3 cellular contexts compared by ENCODE assay signal in genomic region chr9:83815120-83815519, GRCh38.
TF ChIP-seq lines count a peak whose summit lies in the region.

No MANE protein-coding gene starts in this region.

TF ChIP-seq in WTC11, 78 proteins besides CTCF, POLR2A, EP300 and RAD21:
- peak; percentile 32; the same call in 1 of the 2 replicates for TF ChIP-seq ZNF121 (CRISPR knock-in tag; IDR thresholded peaks at IDR 0.05)

TF ChIP-seq in K562, 482 proteins besides CTCF, POLR2A, EP300 and RAD21:
- TF ChIP-seq ZNF121 (CRISPR knock-in tag; conservative IDR thresholded peaks at IDR 0.05): peak; percentile 52

TF ChIP-seq in HepG2, 621 proteins besides CTCF, POLR2A, EP300 and RAD21:
- peak; percentile 56; the same call in 1 of the 2 replicates for TF ChIP-seq ZNF121 (CRISPR knock-in tag; IDR thresholded peaks at IDR 0.05)
